ENCODE assay signal across 1 cellular context in genomic region chr22:37678372-37678771, GRCh38.
TF ChIP-seq lines count a peak whose summit lies in the region.

No MANE protein-coding gene starts in this region.

TF ChIP-seq in H1, 55 proteins besides CTCF, POLR2A, EP300 and RAD21:
- TF ChIP-seq POU5F1 (IDR thresholded peaks at IDR 0.05; ENCODE audit: low read depth, low read length) (no peak), HDAC6 (IDR thresholded peaks at IDR 0.05; ENCODE audit: low read depth, low read length) (no peak), E2F6 (IDR thresholded peaks at IDR 0.05) (no peak), CBX5 (IDR thresholded peaks at IDR 0.05; ENCODE audit: low read depth, low read length) (no peak), POLR2AphosphoS5 (IDR thresholded peaks at IDR 0.05; ENCODE audit: low read depth, low read length) (no peak), MAX (IDR thresholded peaks at IDR 0.05) (no peak), RBBP5 (IDR thresholded peaks at IDR 0.05; ENCODE audit: borderline replicate concordance, low read depth, low read length) (no peak), NANOG (IDR thresholded peaks at IDR 0.05; ENCODE audit: insufficient read depth, low read depth, low read length, poor library complexity, severe bottlenecking) (no peak), YY1 (IDR thresholded peaks at IDR 0.05; ENCODE audit: low read depth, low read length) (no peak), SIN3A (conservative IDR thresholded peaks at IDR 0.05 in 1 of 2, IDR thresholded peaks at IDR 0.05 in 1 of 2; ENCODE audit: low read depth in 1 of 2, low read length in 2 of 2) (no peak), RXRA (IDR thresholded peaks at IDR 0.05; ENCODE audit: insufficient read depth, low read depth, low read length) (no peak)
